2 cellular contexts compared by ENCODE assay signal in genomic region chr12:89372584-89373370, GRCh38.
TF ChIP-seq lines count a peak whose summit lies in the region.

No MANE protein-coding gene starts in this region.

TF ChIP-seq in SK-N-SH, 30 proteins besides CTCF, POLR2A, EP300 and RAD21:
- no peak for TF ChIP-seq ZBTB33 (IDR thresholded peaks at IDR 0.05; ENCODE audit: borderline replicate concordance, low read depth)
- no peak for TF ChIP-seq EZH2phosphoT487 (IDR thresholded peaks at IDR 0.05; ENCODE audit: borderline replicate concordance, low read depth)
- TF ChIP-seq, protein P1, sequence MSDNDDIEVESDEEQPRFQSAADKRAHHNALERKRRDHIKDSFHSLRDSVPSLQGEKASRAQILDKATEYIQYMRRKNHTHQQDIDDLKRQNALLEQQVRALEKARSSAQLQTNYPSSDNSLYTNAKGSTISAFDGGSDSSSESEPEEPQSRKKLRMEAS (IDR thresholded peaks at IDR 0.05; ENCODE audit: low read depth): no peak
- no peak for TF ChIP-seq TAF1 (IDR thresholded peaks at IDR 0.05; ENCODE audit: borderline replicate concordance, low read depth, low read length)
- no peak for TF ChIP-seq RXRA (IDR thresholded peaks at IDR 0.05; ENCODE audit: borderline replicate concordance, low read depth)
- no peak for TF ChIP-seq RFX5 (IDR thresholded peaks at IDR 0.05; ENCODE audit: low read length)
- no peak for TF ChIP-seq RCOR1 (IDR thresholded peaks at IDR 0.05; ENCODE audit: low read length)
- TF ChIP-seq TCF12 (IDR thresholded peaks at IDR 0.05): no peak

TF ChIP-seq in endothelial cell of umbilical vein, 7 proteins besides CTCF, POLR2A, EP300 and RAD21 (continued from another document):
- TF ChIP-seq, protein P1 (IDR thresholded peaks at IDR 0.05; ENCODE audit: insufficient read depth, insufficient read length): no peak
- TF ChIP-seq GATA2 (IDR thresholded peaks at IDR 0.05; ENCODE audit: insufficient read depth, insufficient read length, low read depth, low read length) (no peak), POLR2AphosphoS5 (IDR thresholded peaks at IDR 0.05; ENCODE audit: insufficient read depth, low read depth, low read length) (no peak), JUN (IDR thresholded peaks at IDR 0.05; ENCODE audit: borderline replicate concordance, insufficient read depth, insufficient read length, low read depth) (no peak), EZH2 (IDR thresholded peaks at IDR 0.05; ENCODE audit: borderline replicate concordance, low read depth, low read length, severe bottlenecking) (no peak)
